In the genomic region with DNA sequence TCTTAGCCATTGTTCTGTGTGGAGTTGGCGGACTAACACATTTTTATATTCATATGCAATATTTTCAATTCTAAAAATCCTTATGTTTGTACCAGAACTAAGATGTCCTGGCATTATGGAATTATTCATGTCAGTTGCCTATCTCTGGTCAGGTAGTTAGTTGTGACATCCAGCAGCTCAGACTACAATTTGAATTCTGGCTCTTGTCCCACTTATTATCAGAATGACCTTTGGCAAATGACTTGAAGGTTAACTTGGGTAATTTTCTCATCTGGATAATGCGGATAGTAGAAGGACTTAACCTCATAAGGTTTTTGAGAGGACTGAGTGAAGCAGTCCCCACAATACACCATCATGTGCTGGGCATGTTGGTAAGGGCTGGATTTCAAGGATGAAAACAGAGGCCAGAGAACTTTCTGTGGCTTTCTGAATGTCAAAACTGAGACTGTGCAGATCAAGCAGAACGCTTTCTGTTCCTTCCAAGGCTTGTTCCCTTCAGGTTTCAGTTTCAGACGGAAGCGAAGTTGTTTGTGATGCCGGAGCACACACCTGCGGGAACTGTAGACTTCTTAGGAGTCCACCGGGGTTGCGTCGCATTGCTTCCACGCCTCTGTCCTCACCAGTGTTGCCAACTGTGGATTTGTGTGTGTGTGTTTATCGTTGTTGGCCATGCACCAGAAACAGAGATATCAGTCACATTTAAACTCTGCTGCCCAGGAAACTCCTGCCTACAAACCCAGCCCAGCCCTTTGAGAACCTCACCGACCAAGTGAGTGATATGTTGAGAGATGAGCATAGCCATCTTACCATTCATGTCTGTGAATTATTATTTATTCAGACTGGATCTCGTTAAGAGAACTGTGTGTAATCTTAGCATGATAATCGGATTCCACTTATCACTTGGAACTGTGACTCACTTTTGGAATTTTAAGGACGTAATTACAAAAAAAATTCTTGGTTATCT, we compare ENCODE assay signal across 8 cellular contexts.
DNase-seq lines count a peak whose midpoint lies in the region; ATAC-seq and TF ChIP-seq lines count a peak whose summit lies in the region.

No MANE protein-coding gene starts in this region.

- no peaks in the 10 kb centered on the region for H3K27me3 ChIP-seq in A673 (replicated peaks; ENCODE audit: insufficient read depth, low read depth, low read length, poor library complexity)

- peaks cover 0 to 8% (median 3%) of the 10 kb centered on the region in 3 donors for H3K9me3 Mint-ChIP-seq in IgD-negative memory B cell

- CTCF ChIA-PET in A673 (lab: Charles Lee), result no interaction called here

- H3K36me3 ChIP-seq in A673 (ENCODE audit: insufficient read depth, low read length, poor library complexity, severe bottlenecking), result no peaks in the 10 kb centered on the region

- H3K27me3 Mint-ChIP-seq in IgD-negative memory B cell, result no peaks in the 10 kb centered on the region

- H3K36me3 Mint-ChIP-seq in IgD-negative memory B cell, result no peaks in the 10 kb centered on the region

- TF ChIP-seq CTCF in A673 (conservative IDR thresholded peaks at IDR 0.05; ENCODE audit: low read depth, low read length), result no peak

- H3K9me3 ChIP-seq in A673 (ENCODE audit: low read depth, low read length, poor library complexity, severe bottlenecking), result no peaks in the 10 kb centered on the region

- peak overlapping the region; percentile 56 to 91 (median 87) for H3K4me3 Mint-ChIP-seq in IgD-negative memory B cell

- DNase-seq in A673 (ENCODE audit: low spot score) (peak; percentile 60), hepatic stellate cell (ENCODE audit: low spot score) (peak; percentile 16), NK-92 (lab: John Stamatoyannopoulos, UW; ENCODE audit: unreplicated experiment) (no peak), NCI-H510A treated with DMSO at 0.1 percent for 48 hours (lab: John Stamatoyannopoulos, UW) (no peak), NCI-H1436 treated with DMSO at 0.1 percent for 48 hours (lab: John Stamatoyannopoulos, UW) (no peak)
- no peak for DNase-seq in stimulated activated CD4-positive, alpha-beta T cell treated with anti-CD3 and anti-CD28 coated beads, Interleukin-1b, Interleukin-23, amount 100 ng/mL, for 48 hours

- H3K27ac ChIP-seq in A673 (ENCODE audit: low read depth, low read length, poor library complexity, severe bottlenecking), result no peak overlapping the region

- POLR2A ChIA-PET in A673 (lab: Charles Lee; ENCODE audit: low non-redundant PET), result no interaction called here

- H3K4me1 ChIP-seq in A673 (ENCODE audit: insufficient read depth, low read length, poor library complexity, severe bottlenecking), result peaks cover 14% of the 10 kb centered on the region

- H3K4me3 ChIP-seq in A673 (ENCODE audit: low read depth, low read length, poor library complexity, severe bottlenecking), result no peak overlapping the region

- BruUV-seq in A673 (replicated peaks; lab: Mats Ljungman, UMichigan), result no TSS peak

- ATAC-seq in GM21515 (IDR thresholded peaks at IDR 0.05; ENCODE audit: unreplicated experiment), result peak; percentile 97

- H3K4me1 Mint-ChIP-seq in IgD-negative memory B cell, result peaks cover 15 to 28% (median 16%) of the 10 kb centered on the region in 3 donors

- intact Hi-C loops in A673 (cut with micrococcal nuclease; ENCODE audit: unreplicated experiment), result no loop called here

- peak overlapping the region; percentile 28 to 91 (median 64) for H3K27ac Mint-ChIP-seq in IgD-negative memory B cell

Comparison
In these comparisons a context has a peak if more than half of its experiments do, and no peak if none do; other contexts are left out.
1. DNase-seq: peak in A673 (single experiment) and hepatic stellate cell (single experiment); none in NK-92 (single experiment), NCI-H510A treated with DMSO at 0.1 percent for 48 hours (single experiment), stimulated activated CD4-positive, alpha-beta T cell treated with anti-CD3 and anti-CD28 coated beads, Interleukin-1b, Interleukin-23, amount 100 ng/mL, for 48 hours (single experiment) and NCI-H1436 treated with DMSO at 0.1 percent for 48 hours (single experiment).